13 cellular contexts compared by ENCODE assay signal in genomic region chr14:85333313-85333712, GRCh38.
DNase-seq lines count a peak whose midpoint lies in the region; ATAC-seq and TF ChIP-seq lines count a peak whose summit lies in the region.
"Had no signal": no experiment of that assay in that cellular context is flagged by ENCODE, and none has a peak within 500 bp of the region (broad histone marks: within the 10 kb centered on the region; RNA-seq: fewer than 3 reads in every experiment).

No MANE protein-coding gene starts in this region.

- H2AK5ac ChIP-seq in IMR-90 (ENCODE audit: low read depth, low read length), result no peak overlapping the region

- no peak overlapping the region for H2BK15ac ChIP-seq in IMR-90 (ENCODE audit: low read depth, low read length)

- H3K9me3 ChIP-seq in IMR-90 (ENCODE audit: control insufficient read depth, insufficient read depth, low read length), result no peaks in the 10 kb centered on the region
- H3K9me3 ChIP-seq: left lung, right atrium auricular region, uterus had no signal

- POLR2A ChIA-PET in IMR-90 (lab: Charles Lee; ENCODE audit: unreplicated experiment), result no interaction called here

- H3K27me3 ChIP-seq in IMR-90 (ENCODE audit: control insufficient read depth, insufficient read depth, low read length) (no peaks in the 10 kb centered on the region), brain microvascular endothelial cell (replicated peaks) (no peaks in the 10 kb centered on the region)
- H3K27me3 ChIP-seq: left lung, right atrium auricular region, uterus had no signal

- ATAC-seq in IMR-90 (ENCODE audit: low read depth), result no peak
- no peak for ATAC-seq in GM18505 (IDR thresholded peaks at IDR 0.05; ENCODE audit: unreplicated experiment)
- ATAC-seq in GM18907 (IDR thresholded peaks at IDR 0.05; ENCODE audit: unreplicated experiment), result no peak
- ATAC-seq: left lung had no signal

- H3K4ac ChIP-seq in IMR-90 (ENCODE audit: low read depth, low read length), result no peak overlapping the region

- no peak overlapping the region for H2AFZ ChIP-seq in IMR-90 (replicated peaks; ENCODE audit: low read length, poor library complexity)

- no peak overlapping the region for H3K23ac ChIP-seq in IMR-90 (ENCODE audit: low read depth, low read length)

- no peak overlapping the region for H2AK9ac ChIP-seq in IMR-90 (replicated peaks; ENCODE audit: low read depth, low read length, poor library complexity)

- H3K9ac ChIP-seq in IMR-90 (ENCODE audit: low read depth, low read length), result no peak overlapping the region

- no peak overlapping the region for H2BK5ac ChIP-seq in IMR-90 (ENCODE audit: low read depth, low read length, poor library complexity, severe bottlenecking)

- H3K4me1 ChIP-seq in IMR-90 (ENCODE audit: control insufficient read depth, insufficient read depth, low read length), result no peaks in the 10 kb centered on the region
- H3K4me1 ChIP-seq: left lung, right atrium auricular region, uterus had no signal

- H3K4me3 ChIP-seq in IMR-90 (ENCODE audit: insufficient read depth, low read depth, low read length), result no peak overlapping the region
- H3K4me3 ChIP-seq in brain microvascular endothelial cell (ENCODE audit: low read depth, low read length), result no peak overlapping the region
- H3K4me3 ChIP-seq: left lung, right atrium auricular region, uterus had no signal

- no peak overlapping the region for H3K14ac ChIP-seq in IMR-90 (replicated peaks; ENCODE audit: low read depth, low read length)

- no peak overlapping the region for H2BK120ac ChIP-seq in IMR-90 (ENCODE audit: low read depth, low read length)

- TF ChIP-seq POLR2A in IMR-90 (IDR thresholded peaks at IDR 0.05; ENCODE audit: low read depth, low read length) (no peak), GM18505 (IDR thresholded peaks at IDR 0.05; ENCODE audit: borderline replicate concordance, extremely low read depth, insufficient read depth, insufficient read length) (no peak)

- H4K91ac ChIP-seq in IMR-90 (ENCODE audit: insufficient read depth, low read depth, low read length), result no peak overlapping the region

- no peak overlapping the region for H3K18ac ChIP-seq in IMR-90 (ENCODE audit: low read depth, low read length)

- intact Hi-C loops in IMR-90 (cut with micrococcal nuclease), result no loop called here

- dilution Hi-C loops in IMR-90 (cut with HindIII; ENCODE audit: low sequenced_read_pairs, unreplicated experiment), result no loop called here

- H3K9me1 ChIP-seq in IMR-90 (ENCODE audit: insufficient read depth, low read length), result no peaks in the 10 kb centered on the region

- no peak for TF ChIP-seq CTCF in IMR-90 (conservative IDR thresholded peaks at IDR 0.05; ENCODE audit: low read depth, low read length)
- no peak for TF ChIP-seq CTCF in brain microvascular endothelial cell (IDR thresholded peaks at IDR 0.05; ENCODE audit: low read depth, low read length, missing control alignments)

- H4K8ac ChIP-seq in IMR-90 (ENCODE audit: low read depth in 2 of 2, low read length in 2 of 2), result no peak overlapping the region

- no TSS peak for BruUV-seq in IMR-90 (replicated peaks; lab: Mats Ljungman, UMichigan)

- no CpG with 5 or more reads among the region's 3 CpGs for WGBS in IMR-90 (ENCODE audit: extremely low coverage in 2 of 2, insufficient read length in 1 of 2), 2 experiments

- no peak overlapping the region for H3K4me2 ChIP-seq in IMR-90 (ENCODE audit: low read depth, low read length)

- no peak overlapping the region for H2BK20ac ChIP-seq in IMR-90 (ENCODE audit: low read depth, low read length)

- no peaks in the 10 kb centered on the region for H3K79me1 ChIP-seq in IMR-90 (ENCODE audit: low read depth in 1 of 2, low read length in 2 of 2)

- CTCF ChIA-PET in IMR-90 (lab: Yijun Ruan, JAX), result no interaction called here

- H3K36me3 ChIP-seq in IMR-90 (ENCODE audit: control insufficient read depth, insufficient read depth, low read length), result no peaks in the 10 kb centered on the region
- H3K36me3 ChIP-seq in brain microvascular endothelial cell (replicated peaks), result no peaks in the 10 kb centered on the region
- H3K36me3 ChIP-seq: left lung, right atrium auricular region, uterus had no signal

- DNase-seq in COLO829 (ENCODE audit: low spot score) (peak; percentile 50), IMR-90 (peak; percentile 50), brain microvascular endothelial cell (peak; percentile 69), iris pigment epithelial cell (ENCODE audit: low read depth) (peak; percentile 75), superior temporal gyrus (ENCODE audit: extremely low spot score) (no peak), NK-92 (lab: John Stamatoyannopoulos, UW; ENCODE audit: unreplicated experiment) (no peak)
- DNase-seq: left lung; NCI-H1930; stimulated activated CD4-positive, alpha-beta T cell treated with anti-CD3 and anti-CD28 coated beads, Interleukin-4, amount 100 ng/mL, for 1 hour; uterus had no signal

- no peak overlapping the region for H3K56ac ChIP-seq in IMR-90 (ENCODE audit: extremely low read depth, insufficient read depth, low read length)

- in situ Hi-C loops in IMR-90 (cut with MboI; ENCODE audit: low sequenced_read_pairs) (no loop called here), brain microvascular endothelial cell (cut with HindIII; ENCODE audit: low pct_ligation_motif_present, low sequenced_read_pairs) (no loop called here)

- H4K20me1 ChIP-seq in IMR-90 (ENCODE audit: insufficient read depth, low read length), result no peaks in the 10 kb centered on the region

- no peak overlapping the region for H3K27ac ChIP-seq in IMR-90 (ENCODE audit: insufficient read depth, low read length)
- no peak overlapping the region for H3K27ac ChIP-seq in brain microvascular endothelial cell
- H3K27ac ChIP-seq: left lung, right atrium auricular region, uterus had no signal

- no peak overlapping the region for H4K5ac ChIP-seq in IMR-90 (ENCODE audit: low read depth, low read length)

- TF ChIP-seq RAD21 in IMR-90 (IDR thresholded peaks at IDR 0.05; ENCODE audit: low read length), result no peak

TF ChIP-seq in IMR-90, 13 proteins besides CTCF, POLR2A, EP300 and RAD21:
- TF ChIP-seq FOS (IDR thresholded peaks at IDR 0.05; ENCODE audit: low read depth, low read length) (no peak), MXI1 (IDR thresholded peaks at IDR 0.05; ENCODE audit: borderline replicate concordance, low read depth, low read length) (no peak), CHD1 (IDR thresholded peaks at IDR 0.05; ENCODE audit: low read depth, low read length) (no peak), ELK1 (IDR thresholded peaks at IDR 0.05; ENCODE audit: borderline replicate concordance, low read depth, low read length) (no peak), NFE2L2 (IDR thresholded peaks at IDR 0.05; ENCODE audit: low read depth, low read length) (no peak)
TF ChIP-seq in IMR-90: peak in this region for 0.

Comparison
In these comparisons a context has a peak if more than half of its experiments do, and no peak if none do; other contexts are left out.
1. DNase-seq: peak in COLO829 (single experiment), IMR-90 (single experiment), brain microvascular endothelial cell (single experiment) and iris pigment epithelial cell (single experiment); none in superior temporal gyrus (single experiment) and NK-92 (single experiment).